In genomic region chr1:1001631-1002300, GRCh38 we compare ENCODE assay signal across 1 cellular context.
TF ChIP-seq lines count a peak whose summit lies in the region.

No MANE protein-coding gene starts in this region.

TF ChIP-seq in HepG2, 621 proteins besides CTCF, POLR2A, EP300 and RAD21 (continued from another document and continues in another):
- no peak for TF ChIP-seq RNF219 (CRISPR knock-in tag; IDR thresholded peaks at IDR 0.05)
- TF ChIP-seq NCOR1 (IDR thresholded peaks at IDR 0.05; ENCODE audit: borderline replicate concordance, low read length): no peak
- no peak; the same call in none of the 2 replicates for TF ChIP-seq ZBTB10 (CRISPR knock-in tag; IDR thresholded peaks at IDR 0.05; ENCODE audit: borderline replicate concordance)
- TF ChIP-seq ZFP62 (CRISPR knock-in tag; IDR thresholded peaks at IDR 0.05): no peak
- TF ChIP-seq ZSCAN21 (CRISPR knock-in tag; IDR thresholded peaks at IDR 0.05; ENCODE audit: borderline replicate concordance): peak; percentile 72; the same call in 1 of the 2 replicates
- no peak; the same call in 1 of the 2 replicates for TF ChIP-seq PCBP1 (IDR thresholded peaks at IDR 0.05; ENCODE audit: borderline replicate concordance, low read depth, low read length)
- no peak for TF ChIP-seq HMGXB3 (CRISPR knock-in tag; IDR thresholded peaks at IDR 0.05; ENCODE audit: borderline replicate concordance)
- no peak for TF ChIP-seq ZNF724P (CRISPR knock-in tag; IDR thresholded peaks at IDR 0.05; ENCODE audit: borderline replicate concordance)
- no peak for TF ChIP-seq ZNF737 (CRISPR knock-in tag; IDR thresholded peaks at IDR 0.05; ENCODE audit: borderline replicate concordance)
- TF ChIP-seq ZBTB33 (CRISPR knock-in tag; IDR thresholded peaks at IDR 0.05): peak; percentile 92
- no peak for TF ChIP-seq ZNF503 (CRISPR knock-in tag; IDR thresholded peaks at IDR 0.05)
- no peak for TF ChIP-seq ZSCAN12 (CRISPR knock-in tag; IDR thresholded peaks at IDR 0.05)
- TF ChIP-seq KLF11 (CRISPR knock-in tag; IDR thresholded peaks at IDR 0.05): no peak
- TF ChIP-seq ZNF598 (CRISPR knock-in tag; IDR thresholded peaks at IDR 0.05; ENCODE audit: borderline replicate concordance): no peak
- peak; percentile 41; the same call in 1 of the 2 replicates for TF ChIP-seq SAFB2 (CRISPR knock-in tag; IDR thresholded peaks at IDR 0.05; ENCODE audit: borderline replicate concordance, low read depth)
- no peak for TF ChIP-seq GLI4 (CRISPR knock-in tag; IDR thresholded peaks at IDR 0.05; ENCODE audit: borderline replicate concordance)
- peak; percentile 63; the same call in 1 of the 2 replicates for TF ChIP-seq MXD4 (CRISPR knock-in tag; IDR thresholded peaks at IDR 0.05)
- no peak for TF ChIP-seq DMTF1 (CRISPR knock-in tag; IDR thresholded peaks at IDR 0.05)
- TF ChIP-seq GABPA (IDR thresholded peaks at IDR 0.05; ENCODE audit: low read depth, low read length): no peak
- TF ChIP-seq GABPA (CRISPR knock-in tag; IDR thresholded peaks at IDR 0.05; ENCODE audit: low read depth): no peak
- no peak for TF ChIP-seq KMT2B (CRISPR knock-in tag; IDR thresholded peaks at IDR 0.05)
- TF ChIP-seq TFAP4 (IDR thresholded peaks at IDR 0.05; ENCODE audit: borderline replicate concordance, low read depth): no peak
- TF ChIP-seq HNRNPH1 (optimal IDR thresholded peaks at IDR 0.05; ENCODE audit: low read depth, low read length): no peak
- TF ChIP-seq ISX (CRISPR knock-in tag; conservative IDR thresholded peaks at IDR 0.05): no peak
- no peak for TF ChIP-seq ZNF501 (CRISPR knock-in tag; IDR thresholded peaks at IDR 0.05)
- TF ChIP-seq HDAC6 (IDR thresholded peaks at IDR 0.05; ENCODE audit: low read depth, low read length): no peak
- no peak for TF ChIP-seq CC2D1A (CRISPR knock-in tag; IDR thresholded peaks at IDR 0.05)
- TF ChIP-seq GMEB1 (CRISPR knock-in tag; IDR thresholded peaks at IDR 0.05; ENCODE audit: borderline replicate concordance): no peak; the same call in 1 of the 2 replicates
- no peak; the same call in 1 of the 2 replicates for TF ChIP-seq SOX5 (CRISPR knock-in tag; IDR thresholded peaks at IDR 0.05; ENCODE audit: borderline replicate concordance)
- TF ChIP-seq FOXJ3 (CRISPR knock-in tag; IDR thresholded peaks at IDR 0.05; ENCODE audit: borderline replicate concordance): no peak
- no peak for TF ChIP-seq IRX3 (CRISPR knock-in tag; IDR thresholded peaks at IDR 0.05; ENCODE audit: borderline replicate concordance, low read depth)
- TF ChIP-seq ZNF563 (CRISPR knock-in tag; IDR thresholded peaks at IDR 0.05): no peak; the same call in 1 of the 2 replicates
- 0 out of 2 replicates have a peak, but pooled peaks have one; percentile 40 for TF ChIP-seq ZNF557 (CRISPR knock-in tag; IDR thresholded peaks at IDR 0.05)
- no peak for TF ChIP-seq ZNF710 (CRISPR knock-in tag; IDR thresholded peaks at IDR 0.05; ENCODE audit: borderline replicate concordance)
